Comparison of ENCODE assay signal across 16 cellular contexts in the genomic region with DNA sequence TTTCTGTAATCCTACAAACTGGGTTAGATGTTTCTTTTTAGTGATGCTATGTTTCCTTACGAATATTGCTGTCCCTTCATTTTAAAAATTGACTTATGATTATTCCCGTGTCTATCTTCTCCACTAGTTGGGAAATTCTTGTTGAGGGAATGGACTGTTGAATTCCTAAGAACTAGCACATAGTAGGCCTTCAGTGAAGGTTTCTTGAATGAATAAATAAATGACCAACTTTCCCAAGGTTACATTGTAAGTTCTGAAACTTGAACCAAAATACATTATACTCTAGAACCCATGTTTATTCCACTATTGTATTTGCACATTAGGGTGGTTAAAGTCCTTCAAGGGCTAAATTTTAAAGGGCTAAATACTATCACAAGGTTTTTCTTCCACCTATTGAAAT. TPM values are rescaled to one million over a fixed set of nuclear protein-coding genes. Genes with fewer than 3 reads are reported as not detected.
"Had no signal": no experiment of that assay in that cellular context is flagged by ENCODE, and none has a peak within 500 bp of the region (broad histone marks: within the 10 kb centered on the region; RNA-seq: fewer than 3 reads in every experiment).

No MANE protein-coding gene starts in this region.

- DNase-seq: activated CD4-positive, alpha-beta T cell treated with anti-CD3 and anti-CD28 coated beads, Interleukin-2, amount 10 ng/mL, durations not matched to agents 7 days and 5 days; activated CD8-positive, alpha-beta memory T cell treated with anti-CD3 and anti-CD28 coated beads, Interleukin-2, amount 50 U/mL, for 48 hours; activated effector memory CD4-positive, alpha-beta T cell treated with anti-CD3 and anti-CD28 coated beads, Interleukin-2, amount 50 U/mL, for 16 hours; activated naive CD4-positive, alpha-beta T cell treated with anti-CD3 and anti-CD28 coated beads, Interleukin-2, amount 50 U/mL, for 16 hours; activated T-cell treated with anti-CD3 and anti-CD28 coated beads, Interleukin-2, amount 50 U/mL, for 72 hours; effector CD8-positive, alpha-beta T cell; kidney; occipital lobe; posterior cingulate gyrus; spleen; stimulated activated naive B cell treated with anti-CD40 and anti-IgM and Interleukin-4, amounts not matched to agents 10 μg/mL and 1 μg/mL and 100 μg/mL, for 72 hours; upper lobe of left lung had no signal

- H3K27ac ChIP-seq: ascending aorta, spleen, thoracic aorta, upper lobe of left lung had no signal

- H3K27me3 Mint-ChIP-seq: activated CD4-positive, alpha-beta T cell treated with anti-CD3 and anti-CD28 coated beads, Interleukin-2, amount 10 ng/mL, durations not matched to agents 7 days and 5 days; dendritic cell treated with granulocyte-macrophage colony-stimulating factor and Interleukin-4, amounts not matched to agents 40 ng/mL and 50 ng/mL, for 4 days; stimulated activated naive B cell treated with anti-CD40 and anti-IgM and Interleukin-4, amounts not matched to agents 10 μg/mL and 1 μg/mL and 100 μg/mL, for 72 hours had no signal

- H3K4me3 ChIP-seq: ascending aorta, spleen, thoracic aorta, upper lobe of left lung had no signal

- H3K36me3 ChIP-seq: ascending aorta, spleen, thoracic aorta, upper lobe of left lung had no signal

- H3K9me3 Mint-ChIP-seq: activated CD4-positive, alpha-beta T cell treated with anti-CD3 and anti-CD28 coated beads, Interleukin-2, amount 10 ng/mL, durations not matched to agents 7 days and 5 days; activated T-cell treated with anti-CD3 and anti-CD28 coated beads, Interleukin-2, amount 50 U/mL, for 72 hours; dendritic cell treated with granulocyte-macrophage colony-stimulating factor and Interleukin-4, amounts not matched to agents 40 ng/mL and 50 ng/mL, for 4 days; stimulated activated naive B cell treated with anti-CD40 and anti-IgM and Interleukin-4, amounts not matched to agents 10 μg/mL and 1 μg/mL and 100 μg/mL, for 72 hours had no signal

- H3K27ac Mint-ChIP-seq: activated CD4-positive, alpha-beta T cell treated with anti-CD3 and anti-CD28 coated beads, Interleukin-2, amount 10 ng/mL, durations not matched to agents 7 days and 5 days; dendritic cell treated with granulocyte-macrophage colony-stimulating factor and Interleukin-4, amounts not matched to agents 40 ng/mL and 50 ng/mL, for 4 days; stimulated activated naive B cell treated with anti-CD40 and anti-IgM and Interleukin-4, amounts not matched to agents 10 μg/mL and 1 μg/mL and 100 μg/mL, for 72 hours had no signal

- H3K27me3 ChIP-seq: ascending aorta, spleen, upper lobe of left lung had no signal

- H3K4me3 Mint-ChIP-seq: activated CD4-positive, alpha-beta T cell treated with anti-CD3 and anti-CD28 coated beads, Interleukin-2, amount 10 ng/mL, durations not matched to agents 7 days and 5 days; activated T-cell treated with anti-CD3 and anti-CD28 coated beads, Interleukin-2, amount 50 U/mL, for 72 hours; dendritic cell treated with granulocyte-macrophage colony-stimulating factor and Interleukin-4, amounts not matched to agents 40 ng/mL and 50 ng/mL, for 4 days; stimulated activated naive B cell treated with anti-CD40 and anti-IgM and Interleukin-4, amounts not matched to agents 10 μg/mL and 1 μg/mL and 100 μg/mL, for 72 hours had no signal

- H3K9me3 ChIP-seq: ascending aorta, spleen, thoracic aorta, upper lobe of left lung had no signal

- FAIRE-seq: endothelial cell of umbilical vein, kidney had no signal

RNA-seq across cellular contexts. Expression of a gene that starts 0.8 kb away (rescaled TPM):
- total RNA-seq: ascending aorta had no signal
